Comparison of ENCODE assay signal across 10 cellular contexts in the genomic region with DNA sequence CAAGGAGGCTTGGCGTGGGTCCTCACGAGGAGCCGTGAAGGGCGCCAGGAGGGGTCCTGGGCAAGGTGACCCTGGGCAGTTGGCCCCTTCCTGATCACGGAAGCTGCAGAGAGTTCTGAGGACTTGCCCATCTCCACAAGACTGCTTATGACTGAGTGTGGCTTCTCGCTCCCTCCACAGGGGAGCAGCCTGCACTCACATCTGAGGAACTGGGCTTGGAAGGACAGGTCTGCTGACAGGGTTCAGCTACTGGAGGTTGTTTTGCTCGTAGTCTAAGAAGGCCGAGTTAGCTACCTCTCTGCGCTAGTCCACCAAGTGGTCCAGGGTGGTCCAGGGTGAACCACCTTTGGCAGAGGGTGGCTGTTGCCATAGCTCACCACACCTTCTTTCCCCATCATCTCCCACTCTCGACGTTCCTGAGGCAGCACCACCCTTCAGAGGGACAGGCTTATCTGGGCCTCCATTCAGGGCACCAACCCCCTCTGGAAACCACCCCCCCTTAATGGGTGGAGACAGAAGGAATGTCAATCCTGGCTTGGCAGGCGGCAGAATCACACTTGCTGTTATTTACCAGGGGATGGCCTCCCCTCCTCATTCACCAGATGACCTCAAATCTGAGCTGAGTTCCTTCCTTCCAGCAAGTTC. TPM values are rescaled to one million over a fixed set of nuclear protein-coding genes. Genes with fewer than 3 reads are reported as not detected.
A peak's percentile ranks its signal among the peaks of the same experiment; 100 is the strongest.
DNase-seq lines count a peak whose midpoint lies in the region; TF ChIP-seq lines count a peak whose summit lies in the region.
"Had no signal": no experiment of that assay in that cellular context is flagged by ENCODE, and none has a peak within 500 bp of the region (broad histone marks: within the 10 kb centered on the region; RNA-seq: fewer than 3 reads in every experiment).

No MANE protein-coding gene starts in this region.

- peak overlapping the region in 4 of 7 donors; percentile 58 to 92 (median 64) for H3K27ac Mint-ChIP-seq in CD14-positive monocyte

- H3K4me3 Mint-ChIP-seq in CD14-positive monocyte = no peak overlapping the region
- H3K4me3 Mint-ChIP-seq: activated naive CD4-positive, alpha-beta T cell treated with anti-CD3 and anti-CD28 coated beads, Interleukin-2, amount 10 ng/mL, durations not matched to agents 7 days and 5 days had no signal

- H3K9me3 ChIP-seq in OCI-LY1 (ENCODE audit: low read length) = no peaks in the 10 kb centered on the region
- no peaks in the 10 kb centered on the region for H3K9me3 ChIP-seq in effector memory CD4-positive, alpha-beta T cell (ENCODE audit: control insufficient read depth, low read length)
- no peaks in the 10 kb centered on the region for H3K9me3 ChIP-seq in neutrophil
- no peaks in the 10 kb centered on the region for H3K9me3 ChIP-seq in Karpas-422 (ENCODE audit: low read length)

- H3K9me2 ChIP-seq in OCI-LY1 (ENCODE audit: low read depth, low read length) = no peaks in the 10 kb centered on the region
- no peaks in the 10 kb centered on the region for H3K9me2 ChIP-seq in Karpas-422 (replicated peaks; ENCODE audit: insufficient read depth, low read length)

- peaks cover 75% of the 10 kb centered on the region for H3K4me1 Mint-ChIP-seq in CD14-positive monocyte

- H3K9ac ChIP-seq in OCI-LY1 (ENCODE audit: low read length) = peak overlapping the region; percentile 34; the same call in 1 of the 2 replicates
- no peak overlapping the region for H3K9ac ChIP-seq in Karpas-422 (ENCODE audit: low read length)

- peaks cover 57% of the 10 kb centered on the region for H3K36me3 ChIP-seq in OCI-LY1 (ENCODE audit: insufficient read depth, low read length)
- peaks cover 14% of the 10 kb centered on the region for H3K36me3 ChIP-seq in effector memory CD4-positive, alpha-beta T cell (ENCODE audit: control insufficient read depth, insufficient read depth, low read length)
- peaks cover 35% of the 10 kb centered on the region for H3K36me3 ChIP-seq in neutrophil
- peaks cover 47% of the 10 kb centered on the region; the same call in 1 of the 2 replicates for H3K36me3 ChIP-seq in Karpas-422 (ENCODE audit: insufficient read depth, low read length)

- no peaks in the 10 kb centered on the region for H3F3A ChIP-seq in OCI-LY1 (ENCODE audit: insufficient read depth, low read length)

- H3K27me3 ChIP-seq in OCI-LY1 (ENCODE audit: insufficient read depth, low read length) = no peaks in the 10 kb centered on the region
- no peaks in the 10 kb centered on the region for H3K27me3 ChIP-seq in effector memory CD4-positive, alpha-beta T cell (replicated peaks; ENCODE audit: control insufficient read depth, insufficient read depth, low read length, poor library complexity, severe bottlenecking)
- H3K27me3 ChIP-seq in neutrophil = no peaks in the 10 kb centered on the region
- H3K27me3 ChIP-seq in Karpas-422 (ENCODE audit: low read length) = no peaks in the 10 kb centered on the region

- H2AFZ ChIP-seq in OCI-LY1 (ENCODE audit: low read length) (no peak overlapping the region), Karpas-422 (ENCODE audit: low read length) (no peak overlapping the region)

- H3K79me2 ChIP-seq in OCI-LY1 (ENCODE audit: insufficient read depth, low read length) (peaks cover 3% of the 10 kb centered on the region), Karpas-422 (ENCODE audit: low read length) (peaks cover 100% of the 10 kb centered on the region)

- H3K27me3 Mint-ChIP-seq in CD14-positive monocyte (ENCODE audit: low read depth in 3 of 3) = no peaks in the 10 kb centered on the region
- H3K27me3 Mint-ChIP-seq: activated naive CD4-positive, alpha-beta T cell treated with anti-CD3 and anti-CD28 coated beads, Interleukin-2, amount 10 ng/mL, durations not matched to agents 7 days and 5 days had no signal

- no peaks in the 10 kb centered on the region for H3K9me3 Mint-ChIP-seq in CD14-positive monocyte
- H3K9me3 Mint-ChIP-seq: activated naive CD4-positive, alpha-beta T cell treated with anti-CD3 and anti-CD28 coated beads, Interleukin-2, amount 10 ng/mL, durations not matched to agents 7 days and 5 days had no signal

- H3K4me2 ChIP-seq in OCI-LY1 (ENCODE audit: low read length) = peak overlapping the region; percentile 3; the same call in 1 of the 2 replicates
- no peak overlapping the region for H3K4me2 ChIP-seq in Karpas-422 (ENCODE audit: low read depth, low read length, poor library complexity, severe bottlenecking)

- H3K4me3 ChIP-seq in OCI-LY1 (ENCODE audit: low read depth, low read length, poor library complexity, severe bottlenecking) (no peak overlapping the region), neutrophil (ENCODE audit: low read depth in 1 of 2, low read length in 1 of 2) (peak overlapping the region in 1 of 2 experiments; percentile 52), Karpas-422 (ENCODE audit: low read length) (no peak overlapping the region)
- no peak overlapping the region for H3K4me3 ChIP-seq in effector memory CD4-positive, alpha-beta T cell (ENCODE audit: insufficient read depth, low read depth, low read length, poor library complexity, severe bottlenecking)

- DNase-seq in CD14-positive monocyte (ENCODE audit: low spot score) (no peak), COLO829 (ENCODE audit: low spot score) (no peak), GOT3 (lab: John Stamatoyannopoulos, UW) (no peak), Karpas-422 (no peak), NCI-H524 treated with DMSO at 0.1 percent for 48 hours (lab: John Stamatoyannopoulos, UW) (no peak)
- DNase-seq in effector memory CD4-positive, alpha-beta T cell = no peak
- DNase-seq: activated naive CD4-positive, alpha-beta T cell treated with anti-CD3 and anti-CD28 coated beads, Interleukin-2, amount 10 ng/mL, durations not matched to agents 7 days and 5 days; Calu3 had no signal

- no peaks in the 10 kb centered on the region for H4K20me1 ChIP-seq in OCI-LY1 (ENCODE audit: insufficient read depth, low read length)
- H4K20me1 ChIP-seq in Karpas-422 (ENCODE audit: insufficient read depth, low read depth, low read length) = peaks cover 54% of the 10 kb centered on the region

- H3K36me3 Mint-ChIP-seq in CD14-positive monocyte = peaks cover 45 to 57% of the 10 kb centered on the region in 2 donors

- TF ChIP-seq CTCF in CD14-positive monocyte (IDR thresholded peaks at IDR 0.05) = no peak
- no peak for TF ChIP-seq CTCF in OCI-LY1 (IDR thresholded peaks at IDR 0.05; ENCODE audit: low read length)
- TF ChIP-seq CTCF in neutrophil (IDR thresholded peaks at IDR 0.05) = no peak

- intact Hi-C loops in CD14-positive monocyte (cut with micrococcal nuclease) = loop anchor here in 1 of 2 donors (2.0 to 5.0 kb wide), 2 partner anchors 15 to 36 kb away; a partner anchor contains a TSS

- H3K4me1 ChIP-seq in OCI-LY1 (ENCODE audit: insufficient read depth, low read length, severe bottlenecking) (peaks cover 96% of the 10 kb centered on the region), neutrophil (ENCODE audit: control insufficient read depth in 1 of 2, insufficient read depth in 1 of 2, low read depth in 1 of 2, low read length in 1 of 2) (peaks cover 99 to 100% of the 10 kb centered on the region in 2 experiments), Karpas-422 (ENCODE audit: low read length) (peaks cover 58% of the 10 kb centered on the region)
- H3K4me1 ChIP-seq in effector memory CD4-positive, alpha-beta T cell (ENCODE audit: control insufficient read depth, insufficient read depth, low read length, poor library complexity, severe bottlenecking) = peaks cover 98% of the 10 kb centered on the region

- H3K27ac ChIP-seq in OCI-LY1 (ENCODE audit: low read depth, low read length, poor library complexity, severe bottlenecking) = peak overlapping the region; percentile 84
- peak overlapping the region; percentile 72 for H3K27ac ChIP-seq in effector memory CD4-positive, alpha-beta T cell (ENCODE audit: insufficient read depth, low read length, poor library complexity, severe bottlenecking)
- H3K27ac ChIP-seq in neutrophil = peak overlapping the region; percentile 94
- no peak overlapping the region for H3K27ac ChIP-seq in Karpas-422 (ENCODE audit: low read length)

RNA-seq across cellular contexts. Expression of a gene that starts 38.2 kb away (rescaled TPM):
- polyA plus RNA-seq in CD14-positive monocyte = 10 to 100 TPM in 1 of 2 donors, 1 to 10 TPM in 1; 5.8 to 12.6 TPM
- 72.5 and 148 TPM in 2 replicates for total RNA-seq in Karpas-422 (2014; rRNA removed; shearing (Covaris generic); ENCODE audit: low replicate concordance)
